ENCODE assay signal across 11 cellular contexts in genomic region chr2:190563109-190563508, GRCh38. TPM values are rescaled to one million over a fixed set of nuclear protein-coding genes. Genes with fewer than 3 reads are reported as not detected.
DNase-seq lines count a peak whose midpoint lies in the region; ATAC-seq and TF ChIP-seq lines count a peak whose summit lies in the region.
"Had no signal": no experiment of that assay in that cellular context is flagged by ENCODE, and none has a peak within 500 bp of the region (broad histone marks: within the 10 kb centered on the region; RNA-seq: fewer than 3 reads in every experiment).

No MANE protein-coding gene starts in this region.

- CTCF ChIA-PET in SK-N-SH (lab: Yijun Ruan, JAX) = no interaction called here

- H3K79me2 ChIP-seq in SK-N-SH (ENCODE audit: insufficient read depth) = no peaks in the 10 kb centered on the region

- H3K27me3 ChIP-seq in neuronal stem cell (ENCODE audit: control insufficient read depth in 3 of 3, insufficient read depth in 3 of 3, low read depth in 1 of 3, low read length in 3 of 3) = no peaks in the 10 kb centered on the region
- no peaks in the 10 kb centered on the region for H3K27me3 ChIP-seq in SK-N-SH (ENCODE audit: insufficient read depth)
- no peaks in the 10 kb centered on the region for H3K27me3 ChIP-seq in body of pancreas
- H3K27me3 ChIP-seq: left lung had no signal

- intact Hi-C loops in body of pancreas (cut with DNase I) = no loop called here

- H2BK15ac ChIP-seq in neuronal stem cell (ENCODE audit: low read length) = no peak overlapping the region

- peak overlapping the region; percentile 23 for H3K27ac ChIP-seq in neuronal stem cell (replicated peaks; ENCODE audit: low read length)
- no peak overlapping the region for H3K27ac ChIP-seq in SK-N-SH (ENCODE audit: low read depth in 2 of 2, low read length in 1 of 2)
- H3K27ac ChIP-seq in body of pancreas = no peak overlapping the region
- H3K27ac ChIP-seq: left lung, psoas muscle had no signal

- peak overlapping the region; percentile 14 to 15 for H3K27ac Mint-ChIP-seq in stimulated activated naive CD8-positive, alpha-beta T cell treated with anti-CD3 and anti-CD28 coated beads, Interleukin-15, amount 100 ng/mL, for 72 hours

- no peak overlapping the region for H3K4ac ChIP-seq in neuronal stem cell (ENCODE audit: low read length)

- H3K9me3 Mint-ChIP-seq in stimulated activated naive CD8-positive, alpha-beta T cell treated with anti-CD3 and anti-CD28 coated beads, Interleukin-15, amount 100 ng/mL, for 72 hours = peaks cover 22 to 24% of the 10 kb centered on the region in 2 donors

- H3K14ac ChIP-seq in neuronal stem cell (ENCODE audit: low read length) = no peak overlapping the region

- H3K4me1 Mint-ChIP-seq in stimulated activated naive CD8-positive, alpha-beta T cell treated with anti-CD3 and anti-CD28 coated beads, Interleukin-15, amount 100 ng/mL, for 72 hours = peaks cover 18% of the 10 kb centered on the region

- H3K4me1 ChIP-seq in neuronal stem cell (ENCODE audit: control insufficient read depth in 2 of 2, insufficient read depth in 1 of 2, low read depth in 1 of 2, low read length in 2 of 2) = peaks cover 0 to 6% of the 10 kb centered on the region in 2 donors
- no peaks in the 10 kb centered on the region for H3K4me1 ChIP-seq in SK-N-SH (ENCODE audit: control insufficient read depth in 1 of 2, insufficient read depth in 2 of 2, low read depth in 1 of 2, low read length in 1 of 2)
- H3K4me1 ChIP-seq in body of pancreas = no peaks in the 10 kb centered on the region
- H3K4me1 ChIP-seq: left lung, psoas muscle had no signal

- H3K4me2 ChIP-seq in neuronal stem cell (ENCODE audit: insufficient read depth, low read length, poor library complexity, severe bottlenecking) (no peak overlapping the region), SK-N-SH (no peak overlapping the region)

- TF ChIP-seq EP300 in SK-N-SH (IDR thresholded peaks at IDR 0.05; ENCODE audit: borderline replicate concordance in 1 of 2, low read depth in 1 of 2, low read length in 1 of 2) = no peak

- no peak overlapping the region for H2BK120ac ChIP-seq in neuronal stem cell (ENCODE audit: low read depth, low read length)

- H3K9me3 ChIP-seq in neuronal stem cell (replicated peaks in 1 of 2; ENCODE audit: control insufficient read depth in 2 of 2, insufficient read depth in 1 of 2, low read depth in 1 of 2, low read length in 2 of 2) = peaks cover 1 to 5% of the 10 kb centered on the region in 2 donors
- 0 out of 2 replicates have a peak, but pooled peaks cover 2% of the 10 kb centered on the region for H3K9me3 ChIP-seq in SK-N-SH
- no peaks in the 10 kb centered on the region for H3K9me3 ChIP-seq in body of pancreas
- H3K9me3 ChIP-seq: psoas muscle had no signal

- TF ChIP-seq POLR2A in body of pancreas (IDR thresholded peaks at IDR 0.05) = no peak

- H3K27me3 Mint-ChIP-seq in stimulated activated naive CD8-positive, alpha-beta T cell treated with anti-CD3 and anti-CD28 coated beads, Interleukin-15, amount 100 ng/mL, for 72 hours = no peaks in the 10 kb centered on the region

- no peak overlapping the region for H4K91ac ChIP-seq in neuronal stem cell (ENCODE audit: low read depth, low read length, poor library complexity)

- H3K4me3 Mint-ChIP-seq in stimulated activated naive CD8-positive, alpha-beta T cell treated with anti-CD3 and anti-CD28 coated beads, Interleukin-15, amount 100 ng/mL, for 72 hours = peak overlapping the region; percentile 1 to 56

- no peaks in the 10 kb centered on the region for H3F3A ChIP-seq in SK-N-SH (replicated peaks; ENCODE audit: insufficient read depth)

- H3K23ac ChIP-seq in neuronal stem cell (ENCODE audit: low read depth, low read length, poor library complexity) = no peak overlapping the region

- TF ChIP-seq CTCF in SK-N-SH (IDR thresholded peaks at IDR 0.05) = no peak
- no peak for TF ChIP-seq CTCF in body of pancreas (IDR thresholded peaks at IDR 0.05)

- POLR2A ChIA-PET in SK-N-SH (lab: Yijun Ruan, JAX) = no interaction called here

- H3K79me1 ChIP-seq in neuronal stem cell (ENCODE audit: low read depth, low read length) = no peaks in the 10 kb centered on the region

- H3K9ac ChIP-seq in neuronal stem cell (ENCODE audit: low read depth, low read length, poor library complexity) = no peak overlapping the region
- no peak overlapping the region for H3K9ac ChIP-seq in SK-N-SH

- H3K4me3 ChIP-seq in neuronal stem cell (ENCODE audit: low read length in 2 of 2) (peak overlapping the region in 1 of 2 donors; percentile 51), SK-N-SH (ENCODE audit: low read depth in 2 of 2, low read length in 1 of 2) (no peak overlapping the region), body of pancreas (no peak overlapping the region)
- H3K4me3 ChIP-seq: left lung, psoas muscle had no signal

- no peak overlapping the region for H3K18ac ChIP-seq in neuronal stem cell (ENCODE audit: low read length)

- ATAC-seq in stimulated activated naive CD8-positive, alpha-beta T cell treated with anti-CD3 and anti-CD28 coated beads, Interleukin-15, amount 100 ng/mL, for 72 hours = peak; percentile 56
- no peak for ATAC-seq in body of pancreas
- ATAC-seq: left lung, psoas muscle had no signal

- no peak overlapping the region for H2AFZ ChIP-seq in neuronal stem cell (ENCODE audit: low read length)
- no peak overlapping the region for H2AFZ ChIP-seq in SK-N-SH (ENCODE audit: low read depth)

- H3K36me3 ChIP-seq in neuronal stem cell (replicated peaks in 1 of 2; ENCODE audit: control insufficient read depth in 2 of 2, insufficient read depth in 2 of 2, low read length in 2 of 2) = no peaks in the 10 kb centered on the region
- H3K36me3 ChIP-seq in SK-N-SH (replicated peaks in 1 of 2; ENCODE audit: control insufficient read depth in 1 of 2, insufficient read depth in 2 of 2, low read length in 1 of 2) = no peaks in the 10 kb centered on the region
- H3K36me3 ChIP-seq in body of pancreas (replicated peaks in 1 of 2; ENCODE audit: insufficient read depth in 1 of 2, low read depth in 2 of 2) = no peaks in the 10 kb centered on the region
- H3K36me3 ChIP-seq: left lung had no signal

- no peaks in the 10 kb centered on the region for H3K9me2 ChIP-seq in SK-N-SH

- no peak overlapping the region for H2BK5ac ChIP-seq in neuronal stem cell (ENCODE audit: low read length)

- H2BK12ac ChIP-seq in neuronal stem cell (ENCODE audit: low read length) = no peak overlapping the region

- H4K20me1 ChIP-seq in SK-N-SH (ENCODE audit: insufficient read depth) = no peaks in the 10 kb centered on the region

- no peak overlapping the region for H2AK5ac ChIP-seq in neuronal stem cell (ENCODE audit: low read depth, low read length)

- no peak for TF ChIP-seq RAD21 in SK-N-SH (IDR thresholded peaks at IDR 0.05; ENCODE audit: low read length)

- WGBS in neuronal stem cell (ENCODE audit: extremely low coverage in 2 of 2, insufficient read length in 2 of 2, insufficient replicate concordance in 1 of 2), 2 donors = no CpG with 5 or more reads among the region's 8 CpGs
- 83% methylated on average over 8 of the region's 8 CpGs for WGBS in SK-N-SH (ENCODE audit: low lambda C conversion rate)
- WGBS in body of pancreas, 2 donors = 52 to 57% methylated on average over 8 of the region's 8 CpGs

- no peak overlapping the region for H4K8ac ChIP-seq in neuronal stem cell (ENCODE audit: low read depth, low read length)

- DNase-seq in activated gamma-delta T cell treated with Interleukin-2 at 50 U/mL for 16 hours (peak; percentile 25), activated gamma-delta T cell (lab: John Stamatoyannopoulos, UW) (no peak), neuronal stem cell (ENCODE audit: low spot score) (no peak), SK-N-SH (no peak), body of pancreas (no peak), hepatic stellate cell (ENCODE audit: low spot score) (no peak)
- peak; percentile 28 to 39 for DNase-seq in activated T-cell treated with anti-CD3 and anti-CD28 coated beads, Interleukin-2, amount 50 U/mL, for 48 hours
- peak; percentile 13 to 24 for DNase-seq in stimulated activated naive CD8-positive, alpha-beta T cell treated with anti-CD3 and anti-CD28 coated beads, Interleukin-15, amount 100 ng/mL, for 72 hours
- DNase-seq: NCI-H524, psoas muscle had no signal

TF ChIP-seq in SK-N-SH, 30 proteins besides CTCF, POLR2A, EP300 and RAD21 (continues in another document):
- TF ChIP-seq MEF2A (IDR thresholded peaks at IDR 0.05; ENCODE audit: borderline replicate concordance, low read depth) = no peak
- TF ChIP-seq FOXM1 (IDR thresholded peaks at IDR 0.05; ENCODE audit: low read depth) = no peak
- TF ChIP-seq NRF1 (IDR thresholded peaks at IDR 0.05; ENCODE audit: low read depth, low read length) = no peak
- TF ChIP-seq, protein P1, sequence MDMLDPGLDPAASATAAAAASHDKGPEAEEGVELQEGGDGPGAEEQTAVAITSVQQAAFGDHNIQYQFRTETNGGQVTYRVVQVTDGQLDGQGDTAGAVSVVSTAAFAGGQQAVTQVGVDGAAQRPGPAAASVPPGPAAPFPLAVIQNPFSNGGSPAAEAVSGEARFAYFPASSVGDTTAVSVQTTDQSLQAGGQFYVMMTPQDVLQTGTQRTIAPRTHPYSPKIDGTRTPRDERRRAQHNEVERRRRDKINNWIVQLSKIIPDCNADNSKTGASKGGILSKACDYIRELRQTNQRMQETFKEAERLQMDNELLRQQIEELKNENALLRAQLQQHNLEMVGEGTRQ (IDR thresholded peaks at IDR 0.05; ENCODE audit: borderline replicate concordance, low read depth, low read length) = no peak
- TF ChIP-seq CHD2 (IDR thresholded peaks at IDR 0.05; ENCODE audit: low read length, partially characterized antibody) = no peak
- TF ChIP-seq, protein P2, sequence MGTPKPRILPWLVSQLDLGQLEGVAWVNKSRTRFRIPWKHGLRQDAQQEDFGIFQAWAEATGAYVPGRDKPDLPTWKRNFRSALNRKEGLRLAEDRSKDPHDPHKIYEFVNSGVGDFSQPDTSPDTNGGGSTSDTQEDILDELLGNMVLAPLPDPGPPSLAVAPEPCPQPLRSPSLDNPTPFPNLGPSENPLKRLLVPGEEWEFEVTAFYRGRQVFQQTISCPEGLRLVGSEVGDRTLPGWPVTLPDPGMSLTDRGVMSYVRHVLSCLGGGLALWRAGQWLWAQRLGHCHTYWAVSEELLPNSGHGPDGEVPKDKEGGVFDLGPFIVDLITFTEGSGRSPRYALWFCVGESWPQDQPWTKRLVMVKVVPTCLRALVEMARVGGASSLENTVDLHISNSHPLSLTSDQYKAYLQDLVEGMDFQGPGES (IDR thresholded peaks at IDR 0.05; ENCODE audit: low read depth, low read length) = no peak
- TF ChIP-seq GABPA (IDR thresholded peaks at IDR 0.05; ENCODE audit: low read depth) = no peak
- no peak for TF ChIP-seq FOSL2 (IDR thresholded peaks at IDR 0.05; ENCODE audit: borderline replicate concordance, low read depth)

RNA-seq across cellular contexts. Expression of gene NEMP2, which starts 28.6 kb away (rescaled TPM):
- polyA plus RNA-seq in neuronal stem cell (2013, experiment 1 of 2) = 1.6 TPM
- polyA plus RNA-seq in neuronal stem cell (2013, experiment 2 of 2) = 1.9 TPM
- polyA plus RNA-seq in SK-N-SH (2012; rRNA removed) = 1.8 and 2.0 TPM in 2 replicates
- polyA plus RNA-seq in SK-N-SH (2012; cell fraction: cytosol; rRNA removed) = 1.8 and 3.0 TPM in 2 replicates
- polyA plus RNA-seq in SK-N-SH (2012; cell fraction: nucleus; rRNA removed) = 0.39 and 0.77 TPM in 2 replicates
- 1 to 10 TPM; 3.0 to 3.9 TPM for total RNA-seq in body of pancreas

Comparison
In these comparisons a context has a peak if more than half of its experiments do, and no peak if none do; other contexts are left out.
1. DNase-seq: peak in activated gamma-delta T cell treated with Interleukin-2 at 50 U/mL for 16 hours (single experiment), activated T-cell treated with anti-CD3 and anti-CD28 coated beads, Interleukin-2, amount 50 U/mL, for 48 hours (2 of 2) and stimulated activated naive CD8-positive, alpha-beta T cell treated with anti-CD3 and anti-CD28 coated beads, Interleukin-15, amount 100 ng/mL, for 72 hours (2 of 2); none in activated gamma-delta T cell (single experiment), neuronal stem cell (single experiment), SK-N-SH (single experiment), body of pancreas (0 of 4) and hepatic stellate cell (single experiment).